14 cellular contexts compared by ENCODE assay signal in the genomic region with DNA sequence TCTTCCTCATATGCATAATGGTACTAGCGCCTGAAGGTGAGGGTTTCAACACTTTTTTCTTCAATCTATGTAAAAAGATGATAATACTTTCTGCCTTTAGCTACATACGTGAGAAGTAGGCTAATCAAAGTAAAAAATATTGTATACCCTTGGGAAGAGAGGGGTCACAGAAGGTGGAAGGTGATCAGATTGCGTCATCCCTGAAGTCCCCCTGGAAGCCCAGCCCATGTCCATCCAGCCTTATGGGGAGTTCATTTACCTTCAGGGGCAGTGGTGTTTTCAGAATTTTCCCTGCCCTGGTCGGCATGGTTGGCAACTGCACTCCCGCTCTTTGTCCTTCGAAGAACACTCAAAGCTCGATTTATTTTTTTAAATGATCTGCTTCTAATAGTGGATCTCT.
"Had no signal": no experiment of that assay in that cellular context is flagged by ENCODE, and none has a peak within 500 bp of the region (broad histone marks: within the 10 kb centered on the region; RNA-seq: fewer than 3 reads in every experiment).

No MANE protein-coding gene starts in this region.

- H3K4me3 ChIP-seq: left lung, ovary, smooth muscle cell, upper lobe of left lung had no signal

- H3K27me3 ChIP-seq: left lung, ovary, upper lobe of left lung had no signal

- H3K9me3 ChIP-seq: left lung, ovary, upper lobe of left lung had no signal

- H3K27ac ChIP-seq: left lung, ovary, upper lobe of left lung had no signal

- H3K36me3 ChIP-seq: left lung, ovary, upper lobe of left lung had no signal

- H3K4me1 ChIP-seq: upper lobe of left lung had no signal

- DNase-seq: activated CD4-positive, alpha-beta T cell treated with anti-CD3 and anti-CD28 coated beads for 36 hours; activated CD8-positive, alpha-beta memory T cell treated with anti-CD3 and anti-CD28 coated beads, Interleukin-2, amount 50 U/mL, for 48 hours; activated CD8-positive, alpha-beta T cell treated with anti-CD3 and anti-CD28 coated beads for 36 hours; activated naive CD4-positive, alpha-beta T cell; activated naive CD8-positive, alpha-beta T cell treated with anti-CD3 and anti-CD28 coated beads, Interleukin-2, amount 50 U/mL, for 24 hours; effector memory CD4-positive, alpha-beta T cell; glutamatergic neuron; left lung; mesendoderm; ovary; substantia nigra; T-cell; upper lobe of left lung had no signal

- H3K4me2 ChIP-seq: smooth muscle cell had no signal
